1 cellular context compared by ENCODE assay signal in the genomic region with DNA sequence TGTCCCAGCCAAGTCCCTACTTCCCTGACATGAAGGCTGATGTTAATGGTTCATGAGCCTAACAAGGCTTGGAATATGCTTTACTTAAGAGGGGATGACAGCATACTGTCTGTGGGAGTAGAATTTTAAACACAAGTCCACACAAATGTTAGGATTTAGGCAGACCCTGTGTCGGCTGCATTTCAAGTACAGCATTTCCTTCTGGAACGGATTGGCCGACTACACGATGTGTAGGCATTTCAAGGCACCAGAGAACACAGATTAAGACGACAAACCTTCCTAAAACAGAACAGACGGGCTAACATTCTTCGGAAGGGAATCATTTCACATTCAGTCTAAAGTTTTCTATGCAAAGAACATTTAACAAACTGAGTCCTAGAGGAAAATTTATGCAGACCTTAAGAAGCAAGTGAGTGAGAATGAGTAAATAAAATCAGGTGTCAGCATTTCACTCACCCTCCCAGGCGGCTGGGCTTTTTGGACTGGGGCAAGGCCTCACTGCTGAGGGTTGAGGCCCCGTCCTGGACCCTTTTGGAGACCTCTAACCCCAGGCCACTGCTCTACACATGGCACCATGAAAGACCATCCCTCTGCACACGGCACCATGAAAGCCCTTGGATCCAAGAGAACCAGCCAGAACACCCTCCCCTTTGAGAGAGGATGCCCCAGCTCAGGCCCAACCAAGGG.
TF ChIP-seq lines count a peak whose summit lies in the region.

No MANE protein-coding gene starts in this region.

TF ChIP-seq in A549, 52 proteins besides CTCF, POLR2A, EP300 and RAD21 (continued from another document):
- TF ChIP-seq, protein P1, sequence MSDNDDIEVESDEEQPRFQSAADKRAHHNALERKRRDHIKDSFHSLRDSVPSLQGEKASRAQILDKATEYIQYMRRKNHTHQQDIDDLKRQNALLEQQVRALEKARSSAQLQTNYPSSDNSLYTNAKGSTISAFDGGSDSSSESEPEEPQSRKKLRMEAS (IDR thresholded peaks at IDR 0.05), result no peak
- TF ChIP-seq MAFK (IDR thresholded peaks at IDR 0.05; ENCODE audit: partially characterized antibody) (peak; percentile 50), HOXB5 (CRISPR knock-in tag; IDR thresholded peaks at IDR 0.05) (no peak), RNF2 (IDR thresholded peaks at IDR 0.05; ENCODE audit: borderline replicate concordance, low read depth) (no peak)
- TF ChIP-seq, protein P2, sequence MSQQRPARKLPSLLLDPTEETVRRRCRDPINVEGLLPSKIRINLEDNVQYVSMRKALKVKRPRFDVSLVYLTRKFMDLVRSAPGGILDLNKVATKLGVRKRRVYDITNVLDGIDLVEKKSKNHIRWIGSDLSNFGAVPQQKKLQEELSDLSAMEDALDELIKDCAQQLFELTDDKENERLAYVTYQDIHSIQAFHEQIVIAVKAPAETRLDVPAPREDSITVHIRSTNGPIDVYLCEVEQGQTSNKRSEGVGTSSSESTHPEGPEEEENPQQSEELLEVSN (IDR thresholded peaks at IDR 0.05; ENCODE audit: borderline replicate concordance, low read depth), result no peak
TF ChIP-seq in A549: peak in this region for 1.
